13 cellular contexts compared by ENCODE assay signal in the genomic region with DNA sequence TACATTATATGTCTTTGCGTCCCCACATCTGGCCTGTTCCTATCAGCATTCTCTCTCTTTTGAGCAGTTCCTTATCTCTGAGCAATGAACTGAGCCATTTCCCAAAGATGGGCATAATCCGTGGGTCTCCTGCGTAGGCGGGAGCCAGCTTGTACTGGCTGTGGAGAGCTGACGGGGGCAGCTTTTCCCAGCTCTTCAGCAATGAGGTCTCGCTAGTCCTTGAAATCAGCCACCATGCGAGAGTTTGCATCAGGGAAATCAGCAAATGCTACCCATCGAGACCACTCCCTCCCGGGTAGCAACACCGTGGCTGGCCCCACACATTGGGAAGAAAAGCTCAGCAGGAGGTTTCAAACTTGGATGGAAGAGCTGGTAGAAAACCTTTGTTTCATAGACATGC. TPM values are rescaled to one million over a fixed set of nuclear protein-coding genes. Genes with fewer than 3 reads are reported as not detected.
DNase-seq lines count a peak whose midpoint lies in the region; ATAC-seq and TF ChIP-seq lines count a peak whose summit lies in the region.
"Had no signal": no experiment of that assay in that cellular context is flagged by ENCODE, and none has a peak within 500 bp of the region (broad histone marks: within the 10 kb centered on the region; RNA-seq: fewer than 3 reads in every experiment).

No MANE protein-coding gene starts in this region.

- H3K9ac ChIP-seq in MM.1S (ENCODE audit: low read length) = no peak overlapping the region

- H3K4me1 Mint-ChIP-seq in chondrocyte (ENCODE audit: low read depth) = peaks cover 28% of the 10 kb centered on the region

- H3K27me3 ChIP-seq in MM.1S (replicated peaks; ENCODE audit: insufficient read depth, low read length) = no peaks in the 10 kb centered on the region
- no peaks in the 10 kb centered on the region for H3K27me3 ChIP-seq in osteoblast (ENCODE audit: insufficient read depth, low read length)
- H3K27me3 ChIP-seq: sigmoid colon had no signal

- H3K4me3 Mint-ChIP-seq in chondrocyte (ENCODE audit: unreplicated experiment) = no peak overlapping the region
- H3K4me3 Mint-ChIP-seq: activated naive CD8-positive, alpha-beta T cell treated with anti-CD3 and anti-CD28 coated beads, Interleukin-2, amount 50 U/mL, for 24 hours; CD8-positive, alpha-beta T cell; stimulated activated memory B cell treated with anti-CD40 and anti-IgM and Interleukin-4, amounts not matched to agents 10 μg/mL and 1 μg/mL and 100 μg/mL, for 72 hours had no signal

- no peaks in the 10 kb centered on the region for H3K9me2 ChIP-seq in MM.1S (replicated peaks; ENCODE audit: insufficient read depth, low read length)

- H3F3A ChIP-seq in MM.1S (ENCODE audit: insufficient read depth, low read length) = no peaks in the 10 kb centered on the region

- TF ChIP-seq CTCF in MM.1S (IDR thresholded peaks at IDR 0.05; ENCODE audit: low read length) (no peak), fibroblast of pulmonary artery (IDR thresholded peaks at IDR 0.05; ENCODE audit: low read length, missing control alignments) (no peak), osteoblast (IDR thresholded peaks at IDR 0.05; ENCODE audit: extremely low read depth, low read depth, low read length) (no peak), chondrocyte (IDR thresholded peaks at IDR 0.05) (no peak)

- 0 out of 2 replicates have a peak overlapping the region, but pooled peaks have one; percentile 16 for H3K4me2 ChIP-seq in MM.1S (ENCODE audit: low read depth, low read length)
- H3K4me2 ChIP-seq in osteoblast (ENCODE audit: insufficient read depth, low read length) = peak overlapping the region; percentile 67

- H3K9me3 Mint-ChIP-seq in chondrocyte (ENCODE audit: low read depth) = no peaks in the 10 kb centered on the region
- H3K9me3 Mint-ChIP-seq: activated naive CD8-positive, alpha-beta T cell treated with anti-CD3 and anti-CD28 coated beads, Interleukin-2, amount 50 U/mL, for 24 hours; CD8-positive, alpha-beta T cell; stimulated activated memory B cell treated with anti-CD40 and anti-IgM and Interleukin-4, amounts not matched to agents 10 μg/mL and 1 μg/mL and 100 μg/mL, for 72 hours had no signal

- DNase-seq in NCI-H345 (lab: John Stamatoyannopoulos, UW) (peak; percentile 26), NCI-H345 treated with DMSO at 0.1 percent for 48 hours (lab: John Stamatoyannopoulos, UW; ENCODE audit: unreplicated experiment) (no peak), MM.1S (no peak), fibroblast of pulmonary artery (ENCODE audit: low read depth) (peak; percentile 10), osteoblast (ENCODE audit: insufficient read length, low spot score, missing footprints) (no peak), chondrocyte (ENCODE audit: low spot score) (no peak)
- DNase-seq: sigmoid colon had no signal

- H3K79me2 ChIP-seq in MM.1S (ENCODE audit: low read length) (no peaks in the 10 kb centered on the region), osteoblast (ENCODE audit: insufficient read depth, low read length) (no peaks in the 10 kb centered on the region)

- H4K20me1 ChIP-seq in MM.1S (ENCODE audit: insufficient read depth, low read length) (no peaks in the 10 kb centered on the region), osteoblast (ENCODE audit: insufficient read depth, low read length) (no peaks in the 10 kb centered on the region)

- H3K4me3 ChIP-seq in MM.1S (ENCODE audit: low read length) = no peak overlapping the region
- H3K4me3 ChIP-seq in fibroblast of pulmonary artery (replicated peaks; ENCODE audit: low read depth, low read length) = no peak overlapping the region
- H3K4me3 ChIP-seq in osteoblast (ENCODE audit: insufficient read depth, low read length) = no peak overlapping the region
- H3K4me3 ChIP-seq: sigmoid colon had no signal

- H3K36me3 Mint-ChIP-seq in chondrocyte (ENCODE audit: low read depth) = no peaks in the 10 kb centered on the region
- H3K36me3 Mint-ChIP-seq: CD8-positive, alpha-beta T cell; stimulated activated memory B cell treated with anti-CD40 and anti-IgM and Interleukin-4, amounts not matched to agents 10 μg/mL and 1 μg/mL and 100 μg/mL, for 72 hours had no signal

- H3K27ac Mint-ChIP-seq in chondrocyte (ENCODE audit: unreplicated experiment) = no peak overlapping the region
- H3K27ac Mint-ChIP-seq: activated naive CD8-positive, alpha-beta T cell treated with anti-CD3 and anti-CD28 coated beads, Interleukin-2, amount 50 U/mL, for 24 hours; CD8-positive, alpha-beta T cell; stimulated activated memory B cell treated with anti-CD40 and anti-IgM and Interleukin-4, amounts not matched to agents 10 μg/mL and 1 μg/mL and 100 μg/mL, for 72 hours had no signal

- H3K27me3 Mint-ChIP-seq in chondrocyte (ENCODE audit: low read depth) = peaks cover 6% of the 10 kb centered on the region

- no peaks in the 10 kb centered on the region for H3K9me3 ChIP-seq in MM.1S (replicated peaks; ENCODE audit: insufficient read depth, low read length)
- no peaks in the 10 kb centered on the region for H3K9me3 ChIP-seq in osteoblast (ENCODE audit: low read depth, low read length)
- H3K9me3 ChIP-seq: sigmoid colon had no signal

- H3K36me3 ChIP-seq in MM.1S (replicated peaks; ENCODE audit: insufficient read depth, low read length) = no peaks in the 10 kb centered on the region
- H3K36me3 ChIP-seq in osteoblast (ENCODE audit: insufficient read depth, low read length) = no peaks in the 10 kb centered on the region
- H3K36me3 ChIP-seq: sigmoid colon had no signal

- ATAC-seq in GM18502 (IDR thresholded peaks at IDR 0.05; ENCODE audit: poor library complexity, unreplicated experiment) = no peak
- ATAC-seq in HG02642 (IDR thresholded peaks at IDR 0.05; ENCODE audit: poor library complexity, unreplicated experiment) = no peak

- no peak overlapping the region for H3K27ac ChIP-seq in MM.1S (ENCODE audit: low read length)
- no peak overlapping the region for H3K27ac ChIP-seq in osteoblast (ENCODE audit: low read depth, low read length)
- H3K27ac ChIP-seq: 22Rv1, sigmoid colon had no signal

- peak overlapping the region; percentile 35; the same call in 1 of the 2 replicates for H2AFZ ChIP-seq in MM.1S (ENCODE audit: low read length)
- peak overlapping the region; percentile 71 for H2AFZ ChIP-seq in osteoblast (ENCODE audit: low read length)

- no peaks in the 10 kb centered on the region for H3K4me1 ChIP-seq in MM.1S (ENCODE audit: low read length)
- H3K4me1 ChIP-seq in osteoblast (ENCODE audit: insufficient read depth, low read length) = peaks cover 3% of the 10 kb centered on the region

RNA-seq across cellular contexts. Expression of a gene that starts 51.9 kb away (rescaled TPM):
- total RNA-seq in osteoblast (23.5 and 28.9 TPM in 2 replicates), chondrocyte (0.27 to 1.4 TPM (median 0.31 TPM) in 3 replicates)
- total RNA-seq: CD8-positive, alpha-beta T cell had no signal

Comparison
In these comparisons a context has a peak if more than half of its experiments do, and no peak if none do; other contexts are left out.
1. DNase-seq: peak in NCI-H345 (single experiment) and fibroblast of pulmonary artery (single experiment); none in NCI-H345 treated with DMSO at 0.1 percent for 48 hours (single experiment), MM.1S (single experiment), osteoblast (single experiment) and chondrocyte (single experiment).
2. RNA of a gene that starts 51.9 kb away (total RNA-seq): 23.5 to 28.9 TPM in osteoblast; 0.27 to 1.4 TPM in chondrocyte; every median in the first group is over 10 times any median in the second.